Comparison of ENCODE assay signal across 31 cellular contexts in the genomic region with DNA sequence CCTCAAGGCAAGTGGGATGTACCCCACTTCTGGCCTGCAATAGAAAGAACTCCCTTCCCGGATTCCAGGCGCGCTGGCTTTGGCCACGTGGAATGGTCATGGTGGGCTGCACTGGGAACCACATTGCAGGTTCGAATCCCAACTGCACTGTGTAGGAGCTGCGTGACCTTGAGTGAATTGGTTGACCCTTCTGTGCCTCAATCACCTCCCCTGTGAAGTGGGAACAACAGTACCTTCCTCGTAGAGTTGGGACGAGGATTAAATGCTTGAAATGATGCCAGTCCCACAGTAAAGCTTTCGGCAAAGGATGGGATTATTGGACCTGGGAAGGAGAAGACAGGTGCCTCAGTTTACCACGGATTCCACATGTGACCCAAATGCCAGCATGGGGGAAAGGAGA. TPM values are rescaled to one million over a fixed set of nuclear protein-coding genes. Genes with fewer than 3 reads are reported as not detected.
"Had no signal": no experiment of that assay in that cellular context is flagged by ENCODE, and none has a peak within 500 bp of the region (broad histone marks: within the 10 kb centered on the region; RNA-seq: fewer than 3 reads in every experiment).

No MANE protein-coding gene starts in this region.

- H3K27ac ChIP-seq: PC-9, RWPE1, SJCRH30, SK-N-MC had no signal

- H3K36me3 ChIP-seq: MG63, SJCRH30 had no signal

- FAIRE-seq: RCC 7860 had no signal

- H3K4me3 ChIP-seq: MG63, PC-9, SJCRH30, SK-N-MC had no signal

- H3K4me2 ChIP-seq: PC-9 had no signal

- H3K27me3 ChIP-seq: SJCRH30 had no signal

- DNase-seq: Kasumi-1, NCI-H1048, NCI-H1092 treated with DMSO at 0.1 percent for 48 hours, NCI-H1105 treated with DMSO at 0.1 percent for 48 hours, NCI-H146, NCI-H1694, NCI-H187, NCI-H2029 treated with DMSO at 0.1 percent for 48 hours, NCI-H2081 treated with DMSO at 0.1 percent for 48 hours, NCI-H2107, NCI-H2171, NCI-H226, NCI-H446 treated with DMSO at 0.1 percent for 48 hours, NCI-H510A, NCI-H524, NCI-H526, NCI-H748 treated with DMSO at 0.1 percent for 48 hours, NCI-H82, PC-9, SIG-M5, T-cell had no signal

- H3K4me1 ChIP-seq: SJCRH30 had no signal

- H2AFZ ChIP-seq: PC-9 had no signal

- H3K9me3 ChIP-seq: MG63, SJCRH30 had no signal

- ATAC-seq: Panc1, Right ventricle myocardium inferior, T-cell had no signal

RNA-seq across cellular contexts. Expression of gene MYL2, which starts 36.8 kb away (rescaled TPM):
- total RNA-seq: M059J, PC-9, RPMI7951, SK-MEL-5, T-cell had no signal
